In the genomic region with DNA sequence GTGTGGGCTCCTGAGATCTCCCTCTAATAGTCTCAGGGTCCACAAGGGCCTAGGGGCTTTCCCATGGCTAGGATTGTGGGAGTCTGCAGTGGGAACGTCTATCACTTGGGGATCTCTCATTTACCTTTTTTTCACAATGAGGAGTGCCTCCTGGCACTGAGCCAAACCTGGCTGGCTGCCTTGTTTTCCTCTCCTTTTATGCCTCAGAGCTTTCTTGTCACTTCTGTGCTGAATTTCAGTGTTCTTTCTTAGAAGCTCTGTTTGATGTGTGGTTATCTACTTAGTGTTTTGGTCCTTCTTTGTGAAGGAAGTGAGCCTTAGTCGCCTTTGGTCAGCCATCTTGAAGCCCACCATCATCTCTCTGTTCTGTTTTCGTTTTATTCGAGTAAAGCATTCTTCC, we compare ENCODE assay signal across 23 cellular contexts. TPM values are rescaled to one million over a fixed set of nuclear protein-coding genes. Genes with fewer than 3 reads are reported as not detected.
A peak's percentile ranks its signal among the peaks of the same experiment; 100 is the strongest.
DNase-seq lines count a peak whose midpoint lies in the region; ATAC-seq, FAIRE-seq and TF ChIP-seq lines count a peak whose summit lies in the region.
"Had no signal": no experiment of that assay in that cellular context is flagged by ENCODE, and none has a peak within 500 bp of the region (broad histone marks: within the 10 kb centered on the region; RNA-seq: fewer than 3 reads in every experiment).

No MANE protein-coding gene starts in this region.

- no peak for TF ChIP-seq EP300 in K562 (IDR thresholded peaks at IDR 0.05; ENCODE audit: low read length)

- H3K9me3 Mint-ChIP-seq in activated naive CD4-positive, alpha-beta T cell treated with anti-CD3 and anti-CD28 coated beads for 36 hours: peaks cover 3% of the 10 kb centered on the region

- POLR2A ChIA-PET in K562 (lab: Yijun Ruan, JAX) (no interaction called here), OCI-LY7 (lab: Charles Lee) (no interaction called here)

- no peaks in the 10 kb centered on the region for H3K9me2 ChIP-seq in OCI-LY7 (ENCODE audit: insufficient read depth, low read length)

- BruUV-seq in K562 (replicated peaks; lab: Mats Ljungman, UMichigan) (no TSS peak), OCI-LY7 (replicated peaks; lab: Mats Ljungman, UMichigan) (no TSS peak)

- no peak for FAIRE-seq in K562 (lab: Jason Lieb, UNC)
- FAIRE-seq: islet of Langerhans, RCC 7860, TTC549 had no signal

- H3K79me2 ChIP-seq in K562 (ENCODE audit: control insufficient read depth, insufficient read depth, low read length) (no peaks in the 10 kb centered on the region), OCI-LY7 (ENCODE audit: insufficient read depth, low read depth, low read length) (no peaks in the 10 kb centered on the region)

- H2AFZ ChIP-seq in K562 (ENCODE audit: low read depth, low read length) (no peak overlapping the region), OCI-LY7 (ENCODE audit: low read length) (no peak overlapping the region)
- H2AFZ ChIP-seq: GM23248 had no signal

- TF ChIP-seq CTCF in K562 (IDR thresholded peaks at IDR 0.05 in 2 of 3, conservative IDR thresholded peaks at IDR 0.05 in 1 of 3; ENCODE audit: insufficient read depth in 2 of 3, low read depth in 1 of 3, low read length in 3 of 3) (no peak), OCI-LY7 (conservative IDR thresholded peaks at IDR 0.05; ENCODE audit: low read length) (no peak)

- DNase-seq in activated naive CD4-positive, alpha-beta T cell treated with anti-CD3 and anti-CD28 coated beads for 36 hours: peak; percentile 17
- DNase-seq in activated naive CD4-positive, alpha-beta T cell (lab: John Stamatoyannopoulos, UW): no peak
- peak; percentile 36 for DNase-seq in NCI-H1105 treated with DMSO at 0.1 percent for 48 hours (lab: John Stamatoyannopoulos, UW)
- peak in 1 of 4 experiments; percentile 2 for DNase-seq in K562 (ENCODE audit: extremely low read depth in 1 of 4, low spot score in 3 of 4)
- peak; percentile 10 for DNase-seq in stimulated activated naive CD8-positive, alpha-beta T cell treated with anti-CD3 and anti-CD28 coated beads, Interleukin-15, Interleukin-2, amounts not matched to agents 100 U/mL and 50 U/mL, for 24 hours
- DNase-seq in OCI-LY7 (ENCODE audit: low spot score): no peak
- DNase-seq: activated gamma-delta T cell treated with Interleukin-2 at 50 U/mL for 16 hours, brain microvascular endothelial cell, glutamatergic neuron, GM23248, NCI-H1694, NCI-H748 treated with DMSO at 0.1 percent for 48 hours had no signal

- ATAC-seq in K562: no peak
- no peak for ATAC-seq in stimulated activated naive CD8-positive, alpha-beta T cell treated with anti-CD3 and anti-CD28 coated beads, Interleukin-15, Interleukin-2, amounts not matched to agents 100 U/mL and 50 U/mL, for 24 hours
- no peak for ATAC-seq in HG02970 (IDR thresholded peaks at IDR 0.05; ENCODE audit: low FRiP score, unreplicated experiment)
- ATAC-seq in esophagus mucosa: no peak
- ATAC-seq: SK-N-SH treated with all-trans-retinoic acid at 6 μM for 48 hours had no signal

- intact Hi-C loops in activated naive CD4-positive, alpha-beta T cell treated with anti-CD3 and anti-CD28 coated beads for 36 hours (cut with micrococcal nuclease): no loop called here
- intact Hi-C loops in K562 (cut with micrococcal nuclease) (no loop called here), OCI-LY7 (cut with micrococcal nuclease; ENCODE audit: unreplicated experiment) (no loop called here)

- no peaks in the 10 kb centered on the region for H3K9me1 ChIP-seq in K562 (ENCODE audit: control insufficient read depth, insufficient read depth, low read length)

- no peak for TF ChIP-seq RAD21 in K562 (CRISPR knock-in tag; conservative IDR thresholded peaks at IDR 0.05 in 1 of 2, IDR thresholded peaks at IDR 0.05 in 1 of 2)

- H3K4me1 Mint-ChIP-seq in activated naive CD4-positive, alpha-beta T cell treated with anti-CD3 and anti-CD28 coated beads for 36 hours (ENCODE audit: low read depth): peaks cover 8% of the 10 kb centered on the region
- H3K4me1 Mint-ChIP-seq: nephron had no signal

- H3K4me3 Mint-ChIP-seq in activated naive CD4-positive, alpha-beta T cell treated with anti-CD3 and anti-CD28 coated beads for 36 hours: no peak overlapping the region
- H3K4me3 Mint-ChIP-seq: CD8-positive, alpha-beta memory T cell; nephron had no signal

- in situ Hi-C loops in K562 (cut with MboI): no loop called here

- no peaks in the 10 kb centered on the region for H3K27me3 ChIP-seq in K562 (ENCODE audit: control insufficient read depth in 2 of 2, insufficient read depth in 2 of 2, low read length in 2 of 2)
- H3K27me3 ChIP-seq: brain microvascular endothelial cell, esophagus muscularis mucosa, right atrium auricular region had no signal

- H3K4me3 ChIP-seq in K562 (no peak overlapping the region), OCI-LY7 (ENCODE audit: low read depth, low read length, poor library complexity, severe bottlenecking) (no peak overlapping the region)
- H3K4me3 ChIP-seq: esophagus muscularis mucosa, GM23248, right atrium auricular region had no signal

- H3K36me3 ChIP-seq in K562 (ENCODE audit: control insufficient read depth, insufficient read depth, low read length): no peaks in the 10 kb centered on the region
- H3K36me3 ChIP-seq in OCI-LY7 (ENCODE audit: insufficient read depth, low read length): no peaks in the 10 kb centered on the region
- H3K36me3 ChIP-seq: brain microvascular endothelial cell, esophagus muscularis mucosa, right atrium auricular region had no signal

- no peaks in the 10 kb centered on the region for H3K4me1 ChIP-seq in K562 (replicated peaks in 1 of 2; ENCODE audit: control insufficient read depth in 2 of 2, insufficient read depth in 2 of 2, low read length in 2 of 2)
- no peaks in the 10 kb centered on the region for H3K4me1 ChIP-seq in OCI-LY7 (ENCODE audit: insufficient read depth, low read length, poor library complexity, severe bottlenecking)

- no peaks in the 10 kb centered on the region for H4K20me1 ChIP-seq in K562 (replicated peaks; ENCODE audit: control insufficient read depth, insufficient read depth, low read length)
- no peaks in the 10 kb centered on the region for H4K20me1 ChIP-seq in OCI-LY7 (ENCODE audit: insufficient read depth, low read length)

- peaks cover 2% of the 10 kb centered on the region for H3K27me3 Mint-ChIP-seq in activated naive CD4-positive, alpha-beta T cell treated with anti-CD3 and anti-CD28 coated beads for 36 hours (ENCODE audit: low read depth)

- H3K27ac ChIP-seq in K562 (ENCODE audit: extremely low read depth, low read depth, low read length) (no peak overlapping the region), OCI-LY7 (ENCODE audit: low read depth, low read length, poor library complexity, severe bottlenecking) (no peak overlapping the region)
- H3K27ac ChIP-seq: brain microvascular endothelial cell, esophagus muscularis mucosa, GM23248 had no signal

- H3K9me3 ChIP-seq in K562 (replicated peaks; ENCODE audit: control insufficient read depth, insufficient read depth, low read depth, low read length) (no peaks in the 10 kb centered on the region), OCI-LY7 (ENCODE audit: low read length) (no peaks in the 10 kb centered on the region)
- H3K9me3 ChIP-seq: esophagus muscularis mucosa, right atrium auricular region had no signal

- no peaks in the 10 kb centered on the region for H3K36me3 Mint-ChIP-seq in activated naive CD4-positive, alpha-beta T cell treated with anti-CD3 and anti-CD28 coated beads for 36 hours (ENCODE audit: low read depth)

- no peak overlapping the region for H3K9ac ChIP-seq in K562 (ENCODE audit: insufficient read depth in 1 of 2, low read depth in 2 of 2, low read length in 2 of 2)
- H3K9ac ChIP-seq: GM23248 had no signal

- 0% methylated on average over 4 of the region's 4 CpGs for WGBS in K562 (ENCODE audit: insufficient coverage, low coverage, missing lambda C conversion rate)

- H3K27ac Mint-ChIP-seq in activated naive CD4-positive, alpha-beta T cell treated with anti-CD3 and anti-CD28 coated beads for 36 hours: no peak overlapping the region
- H3K27ac Mint-ChIP-seq: CD8-positive, alpha-beta memory T cell; nephron had no signal

- CTCF ChIA-PET in activated naive CD4-positive, alpha-beta T cell treated with anti-CD3 and anti-CD28 coated beads for 36 hours (lab: Charles Lee): interaction anchor here (0.6 kb wide), 1 partner anchor 263 kb away, joined by 3 read pairs; no protein-coding TSS in a partner anchor
- CTCF ChIA-PET in K562 (lab: Yijun Ruan, JAX; ENCODE audit: low intra/inter-chr PET ratio): no interaction called here
- CTCF ChIA-PET in OCI-LY7 (lab: Charles Lee; ENCODE audit: unreplicated experiment): no interaction called here

- H3K4me2 ChIP-seq in K562 (ENCODE audit: insufficient read depth, low read length) (no peak overlapping the region), OCI-LY7 (ENCODE audit: low read length) (no peak overlapping the region)

- TF ChIP-seq POLR2A in K562 (conservative IDR thresholded peaks at IDR 0.05): no peak

TF ChIP-seq in K562, 482 proteins besides CTCF, POLR2A, EP300 and RAD21 (continues in another document):
- TF ChIP-seq NFIC (IDR thresholded peaks at IDR 0.05): peak; percentile 93
- peak; percentile 65 for TF ChIP-seq NFIX (CRISPR knock-in tag; IDR thresholded peaks at IDR 0.05; ENCODE audit: low read depth)

RNA-seq across cellular contexts. Expression of a gene that starts 33.9 kb away (rescaled TPM):
- 1 to 10 TPM; 1.6 to 1.7 TPM for total RNA-seq in activated naive CD4-positive, alpha-beta T cell treated with anti-CD3 and anti-CD28 coated beads for 36 hours
- total RNA-seq in K562 (2011; cell fraction: chromatin; rRNA removed; ENCODE audit: low replicate concordance): 0.12 and 0.16 TPM in 2 replicates
- under 0.01 TPM in 1 of 2 replicates, not detected in the other for total RNA-seq in K562 (2011; cell fraction: nucleolus; rRNA removed)
- 0.07 TPM in 1 of 2 replicates, not detected in the other for total RNA-seq in K562 (2011; cell fraction: nucleoplasm; rRNA removed)
- total RNA-seq in K562 (2014; rRNA removed) (under 0.01 TPM in 1 of 2 replicates, not detected in the other), K562 (2014; rRNA removed; fragmentation: Illumina TruSeq; extraction: Trizol) (under 0.01 TPM in 1 of 2 replicates, not detected in the other), K562 (2015; rRNA removed; fragmentation: Illumina TruSeq; extraction: Trizol) (0.04 TPM in 1 of 2 replicates, not detected in the other), K562 (2021) (0.02 TPM in 2 replicates), esophagus mucosa (0.84 TPM), OCI-LY7 (2022) (not detected in 2 replicates)
- polyA plus RNA-seq in K562 (2011; rRNA removed) (0.01 and 0.03 TPM in 2 replicates), K562 (2014; fragmentation: Illumina TruSeq; extraction: Trizol) (not detected in 2 replicates), K562 (2014; fragmentation: Nextera tagmentation; extraction: Ambion mirVana) (under 1 TPM; 0.01 TPM), K562 (2014; rRNA removed) (0.03 TPM in 1 of 2 replicates, not detected in the other)
- under 0.01 and 0.01 TPM in 2 replicates for polyA plus RNA-seq in K562 (2011; cell fraction: cytosol; rRNA removed)
- polyA plus RNA-seq in K562 (2011; cell fraction: nucleus; rRNA removed): 0.01 and 0.07 TPM in 2 replicates
- polyA plus RNA-seq in K562 (2012): 0.05 and 0.18 TPM in 2 replicates
- not detected in 2 replicates for polyA minus RNA-seq in K562 (2011; rRNA and poly(A)+ RNA removed)
- polyA minus RNA-seq in K562 (2011; cell fraction: cytosol; rRNA and poly(A)+ RNA removed): not detected in 2 replicates
- polyA minus RNA-seq in K562 (2011; cell fraction: nucleus; rRNA and poly(A)+ RNA removed): under 0.01 and 0.11 TPM in 2 replicates
- not detected in 2 replicates for total RNA-seq in OCI-LY7 (2014; rRNA removed; shearing (Covaris generic))
- total RNA-seq: lung microvascular endothelial cell had no signal

Comparison
In these comparisons a context has a peak if more than half of its experiments do, and no peak if none do; other contexts are left out.
1. DNase-seq: peak in activated naive CD4-positive, alpha-beta T cell treated with anti-CD3 and anti-CD28 coated beads for 36 hours (single experiment), NCI-H1105 treated with DMSO at 0.1 percent for 48 hours (single experiment) and stimulated activated naive CD8-positive, alpha-beta T cell treated with anti-CD3 and anti-CD28 coated beads, Interleukin-15, Interleukin-2, amounts not matched to agents 100 U/mL and 50 U/mL, for 24 hours (single experiment); none in activated naive CD4-positive, alpha-beta T cell (0 of 4) and OCI-LY7 (single experiment).